Comparison of ENCODE assay signal across 8 cellular contexts in genomic region chr2:74529357-74530238, GRCh38. TPM values are rescaled to one million over a fixed set of nuclear protein-coding genes. Genes with fewer than 3 reads are reported as not detected.
DNase-seq lines count a peak whose midpoint lies in the region; ATAC-seq and TF ChIP-seq lines count a peak whose summit lies in the region.

TSS of gene AUP1 (minus strand) at chr2:74529706. CDS start at chr2:74529629, 77 bp downstream.
TSS of gene HTRA2 (plus strand) at chr2:74529933. CDS start at chr2:74530007, 74 bp downstream.

- H3K27me3 ChIP-seq in PC-3 (ENCODE audit: low read length): no peaks in the 10 kb centered on the region

- H3K4me3 ChIP-seq in PC-3 (ENCODE audit: low read length): peak within 1 kb of the TSS; percentile 93

- no peak for TF ChIP-seq CTCF in PC-3 (conservative IDR thresholded peaks at IDR 0.05; ENCODE audit: low read depth, low read length)

- TF ChIP-seq EP300 in Ishikawa (IDR thresholded peaks at IDR 0.05; ENCODE audit: borderline replicate concordance): no peak; the same call in 1 of the 2 replicates

- ATAC-seq in GM21529 (IDR thresholded peaks at IDR 0.05; ENCODE audit: unreplicated experiment) (peak; percentile 79), PC-3 (peak; percentile 93)

- no peaks in the 10 kb centered on the region for H3K9me2 ChIP-seq in PC-3 (replicated peaks; ENCODE audit: low read length)

- POLR2A ChIA-PET in PC-3 (lab: Charles Lee; ENCODE audit: unreplicated experiment): interaction anchor here (0.5 to 0.7 kb wide), 2 partner anchors 12 to 47 kb away, joined by 3 read pairs; no protein-coding TSS in a partner anchor

- peaks cover 20% of the 10 kb centered on the region for H3K4me1 ChIP-seq in PC-3 (ENCODE audit: insufficient read depth, low read length)

- no peaks in the 10 kb centered on the region for H3F3A ChIP-seq in PC-3 (ENCODE audit: low read length, unreplicated experiment)

- CTCF ChIA-PET in PC-3 (lab: Charles Lee): no interaction called here

- H4K20me1 ChIP-seq in PC-3 (ENCODE audit: low read length): 0 out of 2 replicates have a peak, but pooled peaks cover 7% of the 10 kb centered on the region

- no TSS peak for BruUV-seq in PC-3 (replicated peaks; lab: Mats Ljungman, UMichigan)

- peak within 1 kb of the TSS; percentile 98 for H3K9ac ChIP-seq in PC-3 (ENCODE audit: low read length)

- H2AFZ ChIP-seq in PC-3 (ENCODE audit: low read length): peak within 1 kb of the TSS; percentile 78

- H3K79me2 ChIP-seq in PC-3 (ENCODE audit: low read length): peaks cover 43% of the 10 kb centered on the region

- H3K36me3 ChIP-seq in PC-3 (ENCODE audit: low read depth, low read length): peaks cover 33% of the 10 kb centered on the region

- DNase-seq in DMS 273 treated with DMSO at 0.1 percent for 48 hours (lab: John Stamatoyannopoulos, UW) (peak; percentile 95), PC-3 (peak; percentile 99), activated T-cell treated with anti-CD3 and anti-CD28 coated beads for 48 hours (ENCODE audit: low read depth) (peak; percentile 92), epithelial cell of prostate (ENCODE audit: low read depth, low spot score) (peak; percentile 96), mucosa of gallbladder (ENCODE audit: low spot score) (peak; percentile 99)
- peak; percentile 57 to 77 for DNase-seq in stimulated activated CD8-positive, alpha-beta memory T cell treated with anti-CD3 and anti-CD28 coated beads, Interleukin-4, amount 100 ng/mL, for 4 hours (ENCODE audit: low read depth in 2 of 2, low spot score in 1 of 2)

- peak within 1 kb of the TSS; percentile 97 for H3K4me2 ChIP-seq in PC-3 (ENCODE audit: low read length)

- peak within 1 kb of the TSS; percentile 63 for H3K27ac ChIP-seq in PC-3 (ENCODE audit: low read length)
- peak within 1 kb of the TSS; percentile 81 for H3K27ac ChIP-seq in epithelial cell of prostate

- no peaks in the 10 kb centered on the region for H3K9me3 ChIP-seq in PC-3 (ENCODE audit: low read length)

- intact Hi-C loops in PC-3 (cut with micrococcal nuclease): loop anchor here (1.0 to 5.0 kb wide), 4 partner anchors 22 to 71 kb away; partner anchors contain the start of genes PCGF1, TTC31 and WBP1

- TF ChIP-seq RAD21 in Ishikawa (IDR thresholded peaks at IDR 0.05; ENCODE audit: low read depth): no peak

TF ChIP-seq in Ishikawa, 13 proteins besides CTCF, POLR2A, EP300 and RAD21:
- TF ChIP-seq TAF1 (IDR thresholded peaks at IDR 0.05; ENCODE audit: low read depth) (peak; percentile 99), MAX (IDR thresholded peaks at IDR 0.05) (peak; percentile 81), CREB1 (IDR thresholded peaks at IDR 0.05; ENCODE audit: low read depth) (no peak; the same call in none of the 2 replicates), EGR1 (IDR thresholded peaks at IDR 0.05) (0 out of 2 replicates have a peak, but pooled peaks have one; percentile 36), ZBTB7A (IDR thresholded peaks at IDR 0.05; ENCODE audit: low read depth) (peak; percentile 94), TEAD4 (IDR thresholded peaks at IDR 0.05) (peak; percentile 69), NFIC (IDR thresholded peaks at IDR 0.05) (peak; percentile 45; the same call in 1 of the 2 replicates), FOXM1 (IDR thresholded peaks at IDR 0.05; ENCODE audit: borderline replicate concordance, low read depth) (no peak), CEBPB (IDR thresholded peaks at IDR 0.05) (no peak), REST (IDR thresholded peaks at IDR 0.05; ENCODE audit: low read depth) (0 out of 2 replicates have a peak, but pooled peaks have one; percentile 30), TCF12 (IDR thresholded peaks at IDR 0.05; ENCODE audit: low read depth) (peak; percentile 55; the same call in 1 of the 2 replicates), YY1 (IDR thresholded peaks at IDR 0.05; ENCODE audit: low read depth) (peak; percentile 96), USF1 (IDR thresholded peaks at IDR 0.05) (peak; percentile 29)

RNA-seq across cellular contexts. Expression of gene AUP1, which starts in this region (rescaled TPM):
- total RNA-seq in PC-3 (2014; rRNA removed): 218 and 233 TPM in 2 replicates
- total RNA-seq in mucosa of gallbladder: 146 TPM

RNA-seq across cellular contexts. Expression of gene HTRA2, which starts in this region (rescaled TPM):
- total RNA-seq in PC-3 (2014; rRNA removed): 71.8 and 77.5 TPM in 2 replicates
- 31.0 TPM for total RNA-seq in mucosa of gallbladder

Comparison
In these comparisons a context has a peak if more than half of its experiments do, and no peak if none do; other contexts are left out.
1. Peak in every context shown above with its lines: DNase-seq, ATAC-seq, H3K4me3 ChIP-seq and H3K27ac ChIP-seq.